1 cellular context compared by ENCODE assay signal in the genomic region with DNA sequence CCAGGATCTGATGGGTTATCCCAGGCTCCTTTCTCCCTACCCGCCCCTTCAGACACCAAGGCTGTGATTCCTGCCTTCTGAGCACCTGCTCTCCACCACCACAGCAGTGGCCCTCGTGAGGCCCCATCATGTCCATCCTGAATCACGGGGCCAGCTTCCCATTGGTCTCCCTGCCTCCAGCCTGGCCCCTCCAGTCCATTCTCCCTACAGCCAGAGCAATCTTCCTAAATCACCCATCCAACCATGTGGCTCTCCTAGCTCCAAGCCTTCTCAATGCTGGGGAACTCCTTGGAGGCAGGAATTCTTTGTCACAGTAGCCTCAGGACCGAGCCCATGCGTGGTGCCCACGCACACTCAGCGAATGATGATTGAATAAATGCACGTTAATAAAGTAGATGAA.
TF ChIP-seq lines count a peak whose summit lies in the region.

No MANE protein-coding gene starts in this region.

TF ChIP-seq in K562, 482 proteins besides CTCF, POLR2A, EP300 and RAD21 (continued from another document):
- TF ChIP-seq, protein P1, sequence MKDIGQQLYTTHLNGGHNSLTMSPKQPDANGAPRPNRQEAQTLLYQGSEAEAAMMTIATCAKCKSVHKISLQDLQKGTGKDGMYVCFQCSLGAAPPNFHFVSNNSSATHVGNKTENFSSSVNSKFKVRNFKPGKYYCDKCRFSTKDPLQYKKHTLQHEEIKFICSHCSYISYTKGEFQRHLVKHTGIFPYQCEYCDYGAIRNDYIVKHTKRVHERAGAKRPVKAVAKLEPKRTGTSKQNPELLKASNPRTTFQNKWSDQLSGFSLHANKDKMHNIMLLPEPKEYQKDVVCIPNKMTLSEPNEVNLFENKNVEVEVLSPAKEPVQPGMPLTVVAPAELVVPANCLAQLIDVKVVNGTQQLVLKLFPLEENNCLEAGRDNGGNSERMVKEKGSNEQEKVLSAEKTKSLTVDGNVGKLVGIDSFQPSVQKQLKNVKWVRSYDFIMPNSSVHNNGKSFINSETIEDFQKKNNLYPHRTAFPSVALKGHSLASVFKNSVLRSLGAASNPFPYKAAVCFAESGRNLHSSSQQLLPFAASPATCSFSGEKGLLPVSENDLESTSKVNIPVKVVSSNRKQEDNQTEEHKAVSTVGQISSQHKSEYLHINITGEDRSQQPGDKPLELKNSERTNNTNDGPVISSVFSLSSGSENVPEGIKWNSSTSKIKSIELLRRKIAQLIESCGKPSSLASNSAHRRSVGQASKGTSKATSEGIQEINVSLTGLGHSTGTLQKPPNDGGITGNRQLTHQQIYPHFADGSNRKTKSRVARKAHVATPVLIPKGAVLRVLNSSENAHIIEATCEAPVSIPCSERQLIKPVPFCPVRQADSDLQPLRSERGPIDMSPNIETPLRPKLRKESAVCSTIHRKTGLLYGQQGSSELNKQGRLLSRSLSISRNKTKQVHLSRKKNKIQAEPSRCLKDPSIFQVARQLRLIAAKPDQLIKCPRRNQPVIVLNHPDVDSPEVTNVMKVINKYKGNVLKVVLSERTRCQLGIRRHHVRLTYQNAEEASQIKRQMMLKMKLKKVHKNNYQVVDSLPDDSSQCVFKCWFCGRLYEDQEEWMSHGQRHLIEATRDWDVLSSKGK (CRISPR knock-in tag; IDR thresholded peaks at IDR 0.05) = no peak
- TF ChIP-seq, protein P2, sequence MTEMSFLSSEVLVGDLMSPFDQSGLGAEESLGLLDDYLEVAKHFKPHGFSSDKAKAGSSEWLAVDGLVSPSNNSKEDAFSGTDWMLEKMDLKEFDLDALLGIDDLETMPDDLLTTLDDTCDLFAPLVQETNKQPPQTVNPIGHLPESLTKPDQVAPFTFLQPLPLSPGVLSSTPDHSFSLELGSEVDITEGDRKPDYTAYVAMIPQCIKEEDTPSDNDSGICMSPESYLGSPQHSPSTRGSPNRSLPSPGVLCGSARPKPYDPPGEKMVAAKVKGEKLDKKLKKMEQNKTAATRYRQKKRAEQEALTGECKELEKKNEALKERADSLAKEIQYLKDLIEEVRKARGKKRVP (CRISPR knock-in tag; IDR thresholded peaks at IDR 0.05) = no peak
- no peak for TF ChIP-seq RBFOX2 (IDR thresholded peaks at IDR 0.05; ENCODE audit: low read depth, low read length)
